ENCODE assay signal across 25 cellular contexts in genomic region chr4:180805101-180805500, GRCh38.
"Had no signal": no experiment of that assay in that cellular context is flagged by ENCODE, and none has a peak within 500 bp of the region (broad histone marks: within the 10 kb centered on the region; RNA-seq: fewer than 3 reads in every experiment).

No MANE protein-coding gene starts in this region.

- H3K27ac ChIP-seq: colonic mucosa, epithelial cell of prostate, esophagus squamous epithelium, gastrocnemius medialis, heart right ventricle, left lung, lower lobe of right lung had no signal

- H3K4me1 ChIP-seq: colonic mucosa, esophagus squamous epithelium, gastrocnemius medialis, heart right ventricle, left lung, lower lobe of right lung had no signal

- H3K4me3 ChIP-seq: colonic mucosa, esophagus squamous epithelium, gastrocnemius medialis, heart right ventricle, left lung, lower lobe of right lung, mucosa of descending colon had no signal

- ATAC-seq: effector memory CD8-positive, alpha-beta T cell; esophagus mucosa; gastrocnemius medialis; heart right ventricle; left cardiac atrium; left lung; left ventricle myocardium superior; lower lobe of right lung; mucosa of descending colon had no signal

- DNase-seq: colonic mucosa; cortex of kidney; effector CD8-positive, alpha-beta T cell; effector memory CD8-positive, alpha-beta T cell; endodermal cell; erythroblast; esophagus squamous epithelium; foreskin fibroblast; foreskin melanocyte; gastrocnemius medialis; glutamatergic neuron; head of caudate nucleus; heart right ventricle; hippocampal formation; left cardiac atrium; left lung; left ventricle myocardium superior; lower lobe of right lung; mesenchymal stem cell; mucosa of descending colon; naive B cell had no signal

- H3K36me3 ChIP-seq: colonic mucosa, esophagus squamous epithelium, gastrocnemius medialis, heart right ventricle, left lung, lower lobe of right lung had no signal

- FAIRE-seq: endometrium, keratinocyte had no signal

- H3K27me3 ChIP-seq: colonic mucosa, esophagus squamous epithelium, gastrocnemius medialis, left lung had no signal

- H3K9me3 ChIP-seq: colonic mucosa, esophagus squamous epithelium, gastrocnemius medialis, heart right ventricle, left lung, lower lobe of right lung, mucosa of descending colon had no signal
